In genomic region chr3:155854147-155854940, GRCh38 we compare ENCODE assay signal across 8 cellular contexts. TPM values are rescaled to one million over a fixed set of nuclear protein-coding genes. Genes with fewer than 3 reads are reported as not detected.
DNase-seq lines count a peak whose midpoint lies in the region; ATAC-seq, FAIRE-seq and TF ChIP-seq lines count a peak whose summit lies in the region.

Gene SLC33A1 (minus strand): TSS chr3:155854427. CDS start chr3:155853997, 430 bp downstream.

- H3K4me1 ChIP-seq in kidney (ENCODE audit: control insufficient read depth in 1 of 2, insufficient read depth in 1 of 2, low read depth in 1 of 2, low read length in 2 of 2) = peaks cover 3 to 11% of the 10 kb centered on the region in 2 donors

- peak within 1 kb of the TSS; percentile 88 to 99 for H3K27ac ChIP-seq in kidney (ENCODE audit: low read depth in 2 of 2, low read length in 2 of 2)

- H3K9ac ChIP-seq in kidney (ENCODE audit: low read length in 2 of 2) = peak within 1 kb of the TSS; percentile 96 to 98

- H3K4me3 ChIP-seq in choroid plexus epithelial cell (ENCODE audit: low read depth, low read length) (peak within 1 kb of the TSS; percentile 98), kidney (ENCODE audit: low read length in 2 of 2) (peak within 1 kb of the TSS; percentile 96 to 98)

- peaks cover 33% of the 10 kb centered on the region for H3K4me1 Mint-ChIP-seq in activated CD4-positive, alpha-beta T cell treated with anti-CD3 and anti-CD28 coated beads for 36 hours

- H3K27me3 Mint-ChIP-seq in activated CD4-positive, alpha-beta T cell treated with anti-CD3 and anti-CD28 coated beads for 36 hours = no peaks in the 10 kb centered on the region

- peak; percentile 92 for ATAC-seq in HG03442 (IDR thresholded peaks at IDR 0.05; ENCODE audit: unreplicated experiment)
- peak; percentile 94 for ATAC-seq in activated CD4-positive, alpha-beta T cell treated with anti-CD3 and anti-CD28 coated beads for 36 hours

- intact Hi-C loops in activated CD4-positive, alpha-beta T cell treated with anti-CD3 and anti-CD28 coated beads for 36 hours (cut with DNase I, micrococcal nuclease) = loop anchor here (1.0 to 10.0 kb wide), 13 partner anchors 8 to 1530 kb away; partner anchors contain the start of genes C3orf33 (in 2 of the 2), CCNL1 (in 2 of the 2), DHX36 (in 2 of the 2) and GMPS (in 2 of the 2)
- intact Hi-C loops in kidney (cut with DNase I) = no loop called here

- no peaks in the 10 kb centered on the region for H3K9me3 Mint-ChIP-seq in activated CD4-positive, alpha-beta T cell treated with anti-CD3 and anti-CD28 coated beads for 36 hours (ENCODE audit: low read depth)

- peak; percentile 96 for FAIRE-seq in kidney (lab: Jason Lieb, UNC)

- peak within 1 kb of the TSS; percentile 99 for H3K27ac Mint-ChIP-seq in activated CD4-positive, alpha-beta T cell treated with anti-CD3 and anti-CD28 coated beads for 36 hours

- peaks cover 29% of the 10 kb centered on the region for H3K36me3 Mint-ChIP-seq in activated CD4-positive, alpha-beta T cell treated with anti-CD3 and anti-CD28 coated beads for 36 hours (ENCODE audit: low read depth)

- H3K36me3 ChIP-seq in kidney (ENCODE audit: control insufficient read depth in 1 of 2, insufficient read depth in 2 of 2, low read length in 2 of 2) = no peaks in the 10 kb centered on the region

- H3K9me3 ChIP-seq in kidney (ENCODE audit: control insufficient read depth in 1 of 2, low read length in 2 of 2) = no peaks in the 10 kb centered on the region

- peak within 1 kb of the TSS; percentile 99 for H3K4me3 Mint-ChIP-seq in activated CD4-positive, alpha-beta T cell treated with anti-CD3 and anti-CD28 coated beads for 36 hours

- TF ChIP-seq CTCF in choroid plexus epithelial cell (conservative IDR thresholded peaks at IDR 0.05; ENCODE audit: low read depth, low read length) (no peak), kidney (IDR thresholded peaks at IDR 0.05; ENCODE audit: borderline replicate concordance, extremely low read depth, insufficient read depth) (no peak)

- DNase-seq in Ammon's horn (ENCODE audit: low spot score) = peak; percentile 100
- DNase-seq in GM19238 (ENCODE audit: insufficient read length, low spot score) = peak; percentile 94
- peak; percentile 99 to 100 for DNase-seq in NCI-H524 (lab: John Stamatoyannopoulos, UW)
- peak; percentile 99 for DNase-seq in activated CD4-positive, alpha-beta T cell treated with anti-CD3 and anti-CD28 coated beads for 36 hours
- peak; percentile 100 for DNase-seq in choroid plexus epithelial cell (ENCODE audit: low read depth)
- DNase-seq in kidney = peak; percentile 100
- DNase-seq in stimulated activated CD4-positive, alpha-beta T cell treated with anti-CD3 and anti-CD28 coated beads, Interleukin-15, amount 100 ng/mL, for 24 hours = peak; percentile 98

- POLR2A ChIA-PET in activated CD4-positive, alpha-beta T cell treated with anti-CD3 and anti-CD28 coated beads for 36 hours (lab: Charles Lee) = interaction anchor here (0.7 to 2.5 kb wide), 5 partner anchors 8 to 1197 kb away, joined by 3 to 36 read pairs (median 7); partner anchors contain the start of genes C3orf33 and GMPS

- CTCF ChIA-PET in activated CD4-positive, alpha-beta T cell treated with anti-CD3 and anti-CD28 coated beads for 36 hours (lab: Charles Lee) = interaction anchor here (0.7 to 2.2 kb wide), 4 partner anchors 16 to 48 kb away, joined by 3 to 14 read pairs (median 10); partner anchors contain the start of genes C3orf33 and GMPS

RNA-seq across cellular contexts. Expression of gene SLC33A1, which starts in this region (rescaled TPM):
- 10 to 100 TPM; 19.2 to 19.9 TPM for total RNA-seq in activated CD4-positive, alpha-beta T cell treated with anti-CD3 and anti-CD28 coated beads for 36 hours
- total RNA-seq in kidney = 36.8 TPM
- 16.1 TPM for polyA plus RNA-seq in kidney (ENCODE audit: insufficient read depth, low read depth, low replicate concordance)

Comparison
In these comparisons a context has a peak if more than half of its experiments do, and no peak if none do; other contexts are left out.
1. Peak in every context shown above with its lines: DNase-seq, ATAC-seq, H3K4me3 ChIP-seq and H3K27ac ChIP-seq.